In the genomic region with DNA sequence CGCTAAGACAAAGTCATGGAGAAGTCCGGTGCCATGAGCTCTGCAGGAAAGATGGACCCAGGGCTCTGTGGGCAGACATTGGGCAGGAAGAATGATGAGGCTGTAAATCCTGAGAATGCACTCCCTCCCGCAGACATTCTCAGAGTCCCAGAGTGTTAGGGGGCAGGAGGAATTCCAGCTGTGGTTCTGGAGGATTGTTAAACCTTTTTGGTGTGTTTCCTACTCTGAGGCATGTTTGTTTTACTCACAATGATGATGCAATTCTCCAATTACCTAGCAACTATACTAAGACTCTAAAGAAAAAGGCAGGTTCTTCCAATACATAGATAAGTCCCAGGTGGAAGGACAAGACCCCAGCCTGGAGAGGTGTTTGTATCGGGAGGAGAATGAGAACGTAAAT, we compare ENCODE assay signal across 20 cellular contexts. TPM values are rescaled to one million over a fixed set of nuclear protein-coding genes. Genes with fewer than 3 reads are reported as not detected.
DNase-seq lines count a peak whose midpoint lies in the region; ATAC-seq and TF ChIP-seq lines count a peak whose summit lies in the region.
"Had no signal": no experiment of that assay in that cellular context is flagged by ENCODE, and none has a peak within 500 bp of the region (broad histone marks: within the 10 kb centered on the region; RNA-seq: fewer than 3 reads in every experiment).

No MANE protein-coding gene starts in this region.

- DNase-seq in NCI-H2171 treated with DMSO at 0.1 percent for 48 hours (lab: John Stamatoyannopoulos, UW) = peak; percentile 30
- no peak for DNase-seq in NCI-H2171 (lab: John Stamatoyannopoulos, UW)
- DNase-seq in astrocyte of the spinal cord (ENCODE audit: low read depth, low spot score) = peak; percentile 39
- peak; percentile 59 for DNase-seq in kidney glomerular epithelial cell (lab: John Stamatoyannopoulos, UW)
- DNase-seq in stromal cell of bone marrow (ENCODE audit: low read depth) = peak; percentile 13
- no peak for DNase-seq in CD8-positive, alpha-beta T cell
- DNase-seq in activated T-cell treated with anti-CD3 and anti-CD28 coated beads, Interleukin-2, amount 50 U/mL, for 48 hours = no peak
- DNase-seq: activated CD4-positive, alpha-beta T cell treated with anti-CD3 and anti-CD28 coated beads for 36 hours; activated naive CD8-positive, alpha-beta T cell treated with anti-CD3 and anti-CD28 coated beads for 36 hours; activated T-cell treated with anti-CD3 and anti-CD28 coated beads, Interleukin-2, amount 50 U/mL, for 1 hour; colonic mucosa; NCI-H2029; nucleus accumbens; stimulated activated naive CD8-positive, alpha-beta T cell treated with anti-CD3 and anti-CD28 coated beads, Interleukin-15, Interleukin-2, amounts not matched to agents 100 U/mL and 50 U/mL, for 24 hours; T-helper 17 cell had no signal

- H3K9me3 Mint-ChIP-seq in CD8-positive, alpha-beta T cell = no peaks in the 10 kb centered on the region
- H3K9me3 Mint-ChIP-seq: activated naive CD8-positive, alpha-beta T cell treated with anti-CD3 and anti-CD28 coated beads for 36 hours had no signal

- no peak for TF ChIP-seq CTCF in astrocyte of the spinal cord (IDR thresholded peaks at IDR 0.05; ENCODE audit: low read depth, low read length)
- no peak for TF ChIP-seq CTCF in CD8-positive, alpha-beta T cell (IDR thresholded peaks at IDR 0.05)

- no peaks in the 10 kb centered on the region for H3K36me3 ChIP-seq in CD8-positive, alpha-beta T cell (ENCODE audit: insufficient read depth, low read length)
- H3K36me3 ChIP-seq: colonic mucosa had no signal

- H3K27ac Mint-ChIP-seq in CD8-positive, alpha-beta T cell = no peak overlapping the region
- H3K27ac Mint-ChIP-seq: activated CD4-positive, alpha-beta T cell treated with anti-CD3 and anti-CD28 coated beads for 36 hours; activated naive CD8-positive, alpha-beta T cell treated with anti-CD3 and anti-CD28 coated beads for 36 hours; T-helper 17 cell had no signal

- H3K4me1 Mint-ChIP-seq in CD8-positive, alpha-beta T cell (ENCODE audit: low read depth) = no peaks in the 10 kb centered on the region
- H3K4me1 Mint-ChIP-seq: activated CD4-positive, alpha-beta T cell treated with anti-CD3 and anti-CD28 coated beads for 36 hours; activated naive CD8-positive, alpha-beta T cell treated with anti-CD3 and anti-CD28 coated beads for 36 hours had no signal

- in situ Hi-C loops in astrocyte of the spinal cord (cut with HindIII; ENCODE audit: low sequenced_read_pairs) = no loop called here

- peaks cover 7% of the 10 kb centered on the region for H3K27me3 Mint-ChIP-seq in CD8-positive, alpha-beta T cell (ENCODE audit: low read depth)
- H3K27me3 Mint-ChIP-seq: activated naive CD8-positive, alpha-beta T cell treated with anti-CD3 and anti-CD28 coated beads for 36 hours had no signal

- CTCF ChIA-PET in CD8-positive, alpha-beta T cell (lab: Charles Lee) = no interaction called here

- H3K27ac ChIP-seq in CD8-positive, alpha-beta T cell (ENCODE audit: low read depth, low read length) = no peak overlapping the region
- H3K27ac ChIP-seq: colonic mucosa, HL-60, skin epidermis had no signal

- H3K4me3 Mint-ChIP-seq in CD8-positive, alpha-beta T cell = no peak overlapping the region
- H3K4me3 Mint-ChIP-seq: activated CD4-positive, alpha-beta T cell treated with anti-CD3 and anti-CD28 coated beads for 36 hours; activated naive CD8-positive, alpha-beta T cell treated with anti-CD3 and anti-CD28 coated beads for 36 hours; T-helper 17 cell had no signal

- no peaks in the 10 kb centered on the region for H3K36me3 Mint-ChIP-seq in CD8-positive, alpha-beta T cell
- H3K36me3 Mint-ChIP-seq: activated naive CD8-positive, alpha-beta T cell treated with anti-CD3 and anti-CD28 coated beads for 36 hours had no signal

- H3K4me3 ChIP-seq in astrocyte of the spinal cord (ENCODE audit: low read depth, low read length) = no peak overlapping the region
- H3K4me3 ChIP-seq in CD8-positive, alpha-beta T cell (ENCODE audit: low read depth, low read length) = no peak overlapping the region
- H3K4me3 ChIP-seq: colonic mucosa, skin epidermis had no signal

- no peaks in the 10 kb centered on the region for H3K9me3 ChIP-seq in CD8-positive, alpha-beta T cell (ENCODE audit: low read length)
- H3K9me3 ChIP-seq: colonic mucosa had no signal

- intact Hi-C loops in CD8-positive, alpha-beta T cell (cut with DNase I, micrococcal nuclease) = no loop called here

- POLR2A ChIA-PET in CD8-positive, alpha-beta T cell (lab: Charles Lee) = no interaction called here

- H3K27me3 ChIP-seq in CD8-positive, alpha-beta T cell (ENCODE audit: insufficient read depth, low read length) = no peaks in the 10 kb centered on the region
- H3K27me3 ChIP-seq: colonic mucosa had no signal

- no peaks in the 10 kb centered on the region for H3K4me1 ChIP-seq in CD8-positive, alpha-beta T cell (ENCODE audit: insufficient read depth, low read length)
- H3K4me1 ChIP-seq: colonic mucosa had no signal

- no peak for ATAC-seq in CD8-positive, alpha-beta T cell
- no peak for ATAC-seq in GM21381 (IDR thresholded peaks at IDR 0.05; ENCODE audit: unreplicated experiment)
- ATAC-seq: activated CD4-positive, alpha-beta T cell treated with anti-CD3 and anti-CD28 coated beads for 36 hours; Right ventricle myocardium inferior; stimulated activated naive CD8-positive, alpha-beta T cell treated with anti-CD3 and anti-CD28 coated beads, Interleukin-15, Interleukin-2, amounts not matched to agents 100 U/mL and 50 U/mL, for 24 hours; T-helper 17 cell had no signal

RNA-seq across cellular contexts. Expression of gene CAPN9, which starts 2.8 kb away (rescaled TPM):
- total RNA-seq in CD8-positive, alpha-beta T cell = not detected
- total RNA-seq: activated CD4-positive, alpha-beta T cell treated with anti-CD3 and anti-CD28 coated beads for 36 hours; activated naive CD8-positive, alpha-beta T cell treated with anti-CD3 and anti-CD28 coated beads for 36 hours; mesenteric fat pad; T-helper 17 cell had no signal

RNA-seq across cellular contexts. Expression of gene AGT, which starts 30.5 kb away (rescaled TPM):
- not detected for total RNA-seq in CD8-positive, alpha-beta T cell
- total RNA-seq: activated CD4-positive, alpha-beta T cell treated with anti-CD3 and anti-CD28 coated beads for 36 hours; activated naive CD8-positive, alpha-beta T cell treated with anti-CD3 and anti-CD28 coated beads for 36 hours; T-helper 17 cell had no signal

Comparison
In these comparisons a context has a peak if more than half of its experiments do, and no peak if none do; other contexts are left out.
1. DNase-seq: peak in NCI-H2171 treated with DMSO at 0.1 percent for 48 hours (single experiment), astrocyte of the spinal cord (single experiment), kidney glomerular epithelial cell (single experiment) and stromal cell of bone marrow (single experiment); none in NCI-H2171 (single experiment), CD8-positive, alpha-beta T cell (0 of 7) and activated T-cell treated with anti-CD3 and anti-CD28 coated beads, Interleukin-2, amount 50 U/mL, for 48 hours (0 of 2).